ENCODE assay signal across 7 cellular contexts in the genomic region with DNA sequence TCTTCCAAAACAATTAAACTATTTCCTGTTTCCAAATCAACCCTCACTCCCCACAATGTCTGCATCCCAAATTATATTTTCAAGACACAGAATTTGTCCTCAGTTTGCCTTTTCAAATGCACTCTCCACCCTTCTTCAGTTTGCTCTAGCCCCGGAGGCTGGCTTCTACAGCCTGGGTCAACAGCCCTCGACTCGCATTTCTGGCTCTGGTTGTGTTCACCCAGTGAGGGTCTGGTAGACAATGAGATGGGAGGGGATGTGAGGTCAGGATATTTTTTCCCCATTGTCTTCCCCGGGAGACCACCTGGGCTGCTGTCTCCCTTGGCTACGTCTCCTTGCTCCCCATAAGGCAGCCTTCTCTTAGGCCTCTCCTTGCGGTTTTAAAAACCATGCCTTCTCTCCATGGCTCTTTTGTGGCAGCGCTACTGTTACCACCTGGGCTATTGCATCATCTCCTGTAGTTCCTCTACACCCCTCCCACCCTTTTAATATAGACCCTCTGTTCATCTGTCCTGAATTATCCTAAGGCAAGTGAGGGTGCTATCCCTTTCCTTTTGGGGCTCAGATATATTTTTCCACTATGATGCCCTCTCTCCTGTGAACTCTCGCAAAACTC.
DNase-seq lines count a peak whose midpoint lies in the region; ATAC-seq and TF ChIP-seq lines count a peak whose summit lies in the region.
"Not testable (repeated sequence)": the region's sequence is repeated elsewhere in the genome, so short reads cannot be mapped to it uniquely, and the experiment has no call there.

No MANE protein-coding gene starts in this region.

- H3K9me3 Mint-ChIP-seq in H9, WTC11, neural crest cell: not testable (repeated sequence)

- H3K27ac Mint-ChIP-seq in H9 (peak overlapping the region; percentile 55 to 94 (median 80); a peak in 5 of 7 replicates), WTC11 (peak overlapping the region; percentile 87), neural crest cell (ENCODE audit: unreplicated experiment) (peak overlapping the region; percentile 22)

- H3K9ac ChIP-seq in BLaER1; H9 (ENCODE audit: extremely low read depth, insufficient read length, low read length): not testable (repeated sequence)
- H3K9ac ChIP-seq in DND-41 (ENCODE audit: low read depth, low read length) (peak overlapping the region; percentile 54), HUES6 (ENCODE audit: low read length) (peak overlapping the region; percentile 31)

- not testable (repeated sequence) for H2BK120ac ChIP-seq in H9 (ENCODE audit: low read depth, low read length, poor library complexity, severe bottlenecking)

- H3K4me1 Mint-ChIP-seq in H9, neural crest cell: not testable (repeated sequence)
- H3K4me1 Mint-ChIP-seq in WTC11: peaks cover 14% of the 10 kb centered on the region

- H3K79me1 ChIP-seq in H9 (ENCODE audit: insufficient read depth, low read depth, low read length, poor library complexity, severe bottlenecking): not testable (repeated sequence)

- not testable (repeated sequence) for H2AFZ ChIP-seq in DND-41 (ENCODE audit: low read depth, low read length); H9 (ENCODE audit: low read length)

- not testable (repeated sequence) for H4K5ac ChIP-seq in H9 (ENCODE audit: insufficient read length, low read depth, low read length)

- H3K36me3 Mint-ChIP-seq in H9 (ENCODE audit: insufficient read depth in 1 of 3, low read depth in 3 of 3); WTC11; neural crest cell (ENCODE audit: low read depth): not testable (repeated sequence)

- H3K23ac ChIP-seq in H9 (ENCODE audit: insufficient read length, low read depth, low read length): not testable (repeated sequence)

- not testable (repeated sequence) for H3K56ac ChIP-seq in H9 (ENCODE audit: insufficient read length, low read depth, low read length)

- ATAC-seq in DND-41 (ENCODE audit: insufficient read depth, low read depth): peak; percentile 79
- ATAC-seq in WTC11: peak; percentile 74

- H2BK15ac ChIP-seq in H9 (ENCODE audit: low read depth, low read length): not testable (repeated sequence)

- not testable (repeated sequence) for H3K18ac ChIP-seq in H9 (ENCODE audit: insufficient read length, low read depth, low read length)

- not testable (repeated sequence) for H3K27me3 Mint-ChIP-seq in H9 (ENCODE audit: low read depth); WTC11 (ENCODE audit: low read depth); neural crest cell (ENCODE audit: low read depth)

- H3K27me3 ChIP-seq in BLaER1; DND-41 (ENCODE audit: insufficient read depth, low read length, poor library complexity); H9 (ENCODE audit: insufficient read depth, low read length); HUES6 (ENCODE audit: control insufficient read depth, insufficient read depth, low read length): not testable (repeated sequence)

- H3K27ac ChIP-seq in BLaER1 (peak overlapping the region; percentile 44; the same call in 1 of the 2 replicates), DND-41 (ENCODE audit: low read length) (peak overlapping the region; percentile 99), KOPT-K1 (ENCODE audit: low read depth, low read length, poor library complexity, severe bottlenecking) (peak overlapping the region; percentile 51)
- not testable (repeated sequence) for H3K27ac ChIP-seq in H9 (ENCODE audit: insufficient read length, low read depth, low read length); HUES6 (ENCODE audit: low read depth, low read length)

- H3K4me3 ChIP-seq in BLaER1; DND-41 (ENCODE audit: low read depth in 1 of 2, low read length in 2 of 2); HUES6 (ENCODE audit: low read depth, low read length): not testable (repeated sequence)

- not testable (repeated sequence) for H3K79me2 ChIP-seq in DND-41 (ENCODE audit: insufficient read depth, low read length); H9 (ENCODE audit: insufficient read depth, low read length)

- not testable (repeated sequence) for H3K9me3 ChIP-seq in BLaER1; DND-41 (ENCODE audit: insufficient read depth, low read length, severe bottlenecking); H9 (ENCODE audit: control insufficient read depth, low read depth, low read length); HUES6 (ENCODE audit: control insufficient read depth, insufficient read depth, low read depth, low read length); KOPT-K1 (ENCODE audit: insufficient read depth, low read length, poor library complexity, severe bottlenecking)

- DNase-seq in DND-41: peak; percentile 76
- DNase-seq in H9; WTC11 (ENCODE audit: low spot score); neural crest cell (ENCODE audit: low read depth, low spot score): not testable (repeated sequence)

- not testable (repeated sequence) for H3K14ac ChIP-seq in H9 (ENCODE audit: insufficient read depth, low read length)

- not testable (repeated sequence) for H3K36me3 ChIP-seq in BLaER1; DND-41 (ENCODE audit: insufficient read depth, low read length); HUES6 (ENCODE audit: control insufficient read depth, insufficient read depth, low read length); KOPT-K1 (ENCODE audit: insufficient read depth, low read length)

- CTCF ChIA-PET in WTC11 (lab: Charles Lee): not testable (repeated sequence)

- POLR2A ChIA-PET in WTC11 (lab: Charles Lee): not testable (repeated sequence)

- H3K4me2 ChIP-seq in BLaER1: peak overlapping the region; percentile 42
- peak overlapping the region; percentile 31 for H3K4me2 ChIP-seq in DND-41 (ENCODE audit: insufficient read depth, low read length)
- not testable (repeated sequence) for H3K4me2 ChIP-seq in H9 (ENCODE audit: insufficient read depth, insufficient read length, low read length)

- H3K4me1 ChIP-seq in BLaER1 (peaks cover 28% of the 10 kb centered on the region), DND-41 (ENCODE audit: insufficient read depth, low read length) (peaks cover 66% of the 10 kb centered on the region)
- not testable (repeated sequence) for H3K4me1 ChIP-seq in H9 (ENCODE audit: insufficient read depth, low read length); HUES6 (ENCODE audit: control insufficient read depth, insufficient read depth, low read length)

- not testable (repeated sequence) for H2BK12ac ChIP-seq in H9 (ENCODE audit: insufficient read length, low read depth, low read length)

- H4K91ac ChIP-seq in H9 (ENCODE audit: insufficient read length, low read depth, low read length): not testable (repeated sequence)

- H2AK5ac ChIP-seq in H9 (ENCODE audit: insufficient read length, low read length): not testable (repeated sequence)

- H2BK20ac ChIP-seq in H9 (ENCODE audit: low read depth, low read length, poor library complexity, severe bottlenecking): not testable (repeated sequence)

- WGBS in H9 (ENCODE audit: extremely low coverage, insufficient read length, low lambda C conversion rate): no CpG with 5 or more reads among the region's 8 CpGs

- H3K4me3 Mint-ChIP-seq in H9, neural crest cell: not testable (repeated sequence)
- H3K4me3 Mint-ChIP-seq in WTC11: peak overlapping the region; percentile 22; the same call in 1 of the 2 replicates

- not testable (repeated sequence) for H3T11ph ChIP-seq in H9 (ENCODE audit: low read length)

- not testable (repeated sequence) for H3K23me2 ChIP-seq in H9 (ENCODE audit: insufficient read length, low read depth, low read length, poor library complexity, severe bottlenecking)

- H2BK5ac ChIP-seq in H9 (ENCODE audit: insufficient read length, low read length): not testable (repeated sequence)

- not testable (repeated sequence) for TF ChIP-seq CTCF in DND-41 (IDR thresholded peaks at IDR 0.05; ENCODE audit: borderline replicate concordance, extremely low read depth, low read length, poor library complexity, severe bottlenecking); H9 (conservative IDR thresholded peaks at IDR 0.05); WTC11 (IDR thresholded peaks at IDR 0.05); neural crest cell (conservative IDR thresholded peaks at IDR 0.05)

- not testable (repeated sequence) for H3K4ac ChIP-seq in H9 (ENCODE audit: low read depth, low read length)

- H4K8ac ChIP-seq in H9 (replicated peaks; ENCODE audit: insufficient read length, low read depth, low read length): not testable (repeated sequence)

- H4K20me1 ChIP-seq in BLaER1; DND-41 (ENCODE audit: insufficient read depth, low read length); H9 (ENCODE audit: control insufficient read depth, insufficient read depth, insufficient read length): not testable (repeated sequence)

Comparison
In these comparisons a context has a peak if more than half of its experiments do, and no peak if none do; other contexts are left out.
1. H3K27ac Mint-ChIP-seq: peak in every context shown above with its lines; median percentile 87 in WTC11; 80 in H9; 22 in neural crest cell.